10 cellular contexts compared by ENCODE assay signal in the genomic region with DNA sequence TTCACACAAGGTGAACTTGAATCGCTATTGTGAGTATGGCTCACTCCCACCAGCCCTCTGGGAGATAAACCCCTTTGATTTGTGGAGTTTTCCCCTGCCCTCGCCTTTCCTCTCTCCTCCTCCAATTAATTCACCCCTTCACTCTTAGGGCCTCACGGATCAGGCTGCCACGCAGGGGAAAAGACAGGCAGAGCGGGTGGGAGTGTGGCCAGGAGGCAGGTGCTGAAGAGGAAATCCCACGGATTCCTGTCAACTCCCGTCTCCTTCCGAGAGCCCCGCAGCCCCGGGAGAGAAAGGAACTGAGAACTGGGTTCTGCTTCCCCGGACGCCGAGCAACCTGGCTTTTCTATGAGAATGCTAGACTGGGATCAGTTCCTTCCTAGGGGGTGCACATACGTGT.
DNase-seq lines count a peak whose midpoint lies in the region; ATAC-seq and TF ChIP-seq lines count a peak whose summit lies in the region.
"Had no signal": no experiment of that assay in that cellular context is flagged by ENCODE, and none has a peak within 500 bp of the region (broad histone marks: within the 10 kb centered on the region; RNA-seq: fewer than 3 reads in every experiment).

No MANE protein-coding gene starts in this region.

- TF ChIP-seq CTCF in left ventricle myocardium inferior (IDR thresholded peaks at IDR 0.05; ENCODE audit: borderline replicate concordance) (no peak), heart right ventricle (IDR thresholded peaks at IDR 0.05) (no peak), coronary artery (IDR thresholded peaks at IDR 0.05) (no peak), mucosa of descending colon (IDR thresholded peaks at IDR 0.05) (no peak), HFFc6 (IDR thresholded peaks at IDR 0.05) (no peak)

- WGBS in heart right ventricle, 2 donors = 17 to 23% methylated on average over 14 of the region's 14 CpGs

- H3K4me1 ChIP-seq in left ventricle myocardium inferior (no peaks in the 10 kb centered on the region), heart right ventricle (peaks cover 0 to 8% (median 0%) of the 10 kb centered on the region in 9 donors), mucosa of descending colon (ENCODE audit: low read depth) (peaks cover 7% of the 10 kb centered on the region)

- peak overlapping the region; percentile 17 for H3K4me3 ChIP-seq in left ventricle myocardium inferior
- peak overlapping the region in 4 of 10 donors; percentile 1 to 22 (median 16) for H3K4me3 ChIP-seq in heart right ventricle
- peak overlapping the region; percentile 48 for H3K4me3 ChIP-seq in coronary artery
- no peak overlapping the region for H3K4me3 ChIP-seq in mucosa of descending colon

- intact Hi-C loops in left ventricle myocardium inferior (cut with micrococcal nuclease) (no loop called here), heart right ventricle (cut with DNase I) (no loop called here), mucosa of descending colon (cut with DNase I, micrococcal nuclease) (no loop called here)

- H3K36me3 ChIP-seq in left ventricle myocardium inferior (no peaks in the 10 kb centered on the region), heart right ventricle (no peaks in the 10 kb centered on the region), mucosa of descending colon (ENCODE audit: low read depth) (no peaks in the 10 kb centered on the region)

- DNase-seq in left ventricle myocardium inferior (no peak), heart right ventricle (no peak), coronary artery (ENCODE audit: low spot score) (no peak), mucosa of descending colon (peak in 2 of 3 donors; percentile 25 to 40), HFFc6 (no peak)
- DNase-seq in activated CD4-positive, alpha-beta T cell treated with anti-CD3 and anti-CD28 coated beads for 4 hours = no peak
- DNase-seq: hippocampal formation had no signal

- H3K4me3 Mint-ChIP-seq in HFFc6 = no peak overlapping the region

- H3K27ac Mint-ChIP-seq in HFFc6 = no peak overlapping the region

- H3K36me3 Mint-ChIP-seq in HFFc6 (ENCODE audit: low read depth) = no peaks in the 10 kb centered on the region; the same call in 1 of the 2 replicates

- peaks cover 1% of the 10 kb centered on the region; the same call in 1 of the 2 replicates for H3K27me3 Mint-ChIP-seq in HFFc6 (ENCODE audit: insufficient read depth)

- no peaks in the 10 kb centered on the region for H3K9me3 Mint-ChIP-seq in HFFc6

- H3K27ac ChIP-seq in left ventricle myocardium inferior (replicated peaks) (no peak overlapping the region), heart right ventricle (no peak overlapping the region), coronary artery (no peak overlapping the region)
- H3K27ac ChIP-seq: C4-2B had no signal

- H3K9me3 ChIP-seq in left ventricle myocardium inferior (replicated peaks) (no peaks in the 10 kb centered on the region), heart right ventricle (no peaks in the 10 kb centered on the region), mucosa of descending colon (no peaks in the 10 kb centered on the region)

- H3K4me1 Mint-ChIP-seq in HFFc6 (ENCODE audit: low read depth) = peaks cover 5% of the 10 kb centered on the region; the same call in 1 of the 2 replicates

- H3K27me3 ChIP-seq in left ventricle myocardium inferior (ENCODE audit: low read depth) (peaks cover 41% of the 10 kb centered on the region), heart right ventricle (peaks cover 0 to 25% (median 17%) of the 10 kb centered on the region in 7 donors)

- ATAC-seq in heart right ventricle = no peak
- peak; percentile 19 for ATAC-seq in mucosa of descending colon
- ATAC-seq in HG03095 (IDR thresholded peaks at IDR 0.05; ENCODE audit: unreplicated experiment) = no peak
- ATAC-seq in GM21367 (IDR thresholded peaks at IDR 0.05; ENCODE audit: unreplicated experiment) = no peak

Comparison
In these comparisons a context has a peak if more than half of its experiments do, and no peak if none do; other contexts are left out.
1. DNase-seq: peak in mucosa of descending colon (2 of 3); none in left ventricle myocardium inferior (single experiment), heart right ventricle (0 of 2), coronary artery (single experiment), activated CD4-positive, alpha-beta T cell treated with anti-CD3 and anti-CD28 coated beads for 4 hours (0 of 2) and HFFc6 (single experiment).